ENCODE assay signal across 1 cellular context in the genomic region with DNA sequence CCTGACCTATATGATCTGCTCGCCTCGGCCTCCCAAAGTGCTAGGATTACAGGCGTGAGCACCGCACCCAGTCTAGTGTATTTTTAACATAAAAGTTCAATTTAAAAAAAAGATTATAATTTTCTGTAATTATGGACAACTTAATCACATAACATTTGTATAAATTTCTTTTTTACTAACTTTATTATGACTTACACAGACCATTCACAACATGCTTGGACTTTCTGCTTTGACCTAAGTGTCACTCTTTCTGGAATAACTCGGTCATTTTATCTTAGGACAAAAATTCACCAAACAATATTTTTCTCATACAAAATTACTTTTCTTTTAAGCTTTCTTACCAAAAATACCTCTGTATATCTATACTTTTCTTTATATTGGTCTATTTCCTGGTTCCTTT.
TF ChIP-seq lines count a peak whose summit lies in the region.

No MANE protein-coding gene starts in this region.

TF ChIP-seq in K562, 482 proteins besides CTCF, POLR2A, EP300 and RAD21 (continued from another document):
- TF ChIP-seq, protein P1, sequence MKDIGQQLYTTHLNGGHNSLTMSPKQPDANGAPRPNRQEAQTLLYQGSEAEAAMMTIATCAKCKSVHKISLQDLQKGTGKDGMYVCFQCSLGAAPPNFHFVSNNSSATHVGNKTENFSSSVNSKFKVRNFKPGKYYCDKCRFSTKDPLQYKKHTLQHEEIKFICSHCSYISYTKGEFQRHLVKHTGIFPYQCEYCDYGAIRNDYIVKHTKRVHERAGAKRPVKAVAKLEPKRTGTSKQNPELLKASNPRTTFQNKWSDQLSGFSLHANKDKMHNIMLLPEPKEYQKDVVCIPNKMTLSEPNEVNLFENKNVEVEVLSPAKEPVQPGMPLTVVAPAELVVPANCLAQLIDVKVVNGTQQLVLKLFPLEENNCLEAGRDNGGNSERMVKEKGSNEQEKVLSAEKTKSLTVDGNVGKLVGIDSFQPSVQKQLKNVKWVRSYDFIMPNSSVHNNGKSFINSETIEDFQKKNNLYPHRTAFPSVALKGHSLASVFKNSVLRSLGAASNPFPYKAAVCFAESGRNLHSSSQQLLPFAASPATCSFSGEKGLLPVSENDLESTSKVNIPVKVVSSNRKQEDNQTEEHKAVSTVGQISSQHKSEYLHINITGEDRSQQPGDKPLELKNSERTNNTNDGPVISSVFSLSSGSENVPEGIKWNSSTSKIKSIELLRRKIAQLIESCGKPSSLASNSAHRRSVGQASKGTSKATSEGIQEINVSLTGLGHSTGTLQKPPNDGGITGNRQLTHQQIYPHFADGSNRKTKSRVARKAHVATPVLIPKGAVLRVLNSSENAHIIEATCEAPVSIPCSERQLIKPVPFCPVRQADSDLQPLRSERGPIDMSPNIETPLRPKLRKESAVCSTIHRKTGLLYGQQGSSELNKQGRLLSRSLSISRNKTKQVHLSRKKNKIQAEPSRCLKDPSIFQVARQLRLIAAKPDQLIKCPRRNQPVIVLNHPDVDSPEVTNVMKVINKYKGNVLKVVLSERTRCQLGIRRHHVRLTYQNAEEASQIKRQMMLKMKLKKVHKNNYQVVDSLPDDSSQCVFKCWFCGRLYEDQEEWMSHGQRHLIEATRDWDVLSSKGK (CRISPR knock-in tag; IDR thresholded peaks at IDR 0.05), result no peak
- TF ChIP-seq SMARCE1 (IDR thresholded peaks at IDR 0.05) (no peak), ZNF507 (tag; conservative IDR thresholded peaks at IDR 0.05) (peak; percentile 45; the same call in 1 of the 2 replicates), TBP (optimal IDR thresholded peaks at IDR 0.05; ENCODE audit: low read depth, low read length) (no peak), ILK (tag; IDR thresholded peaks at IDR 0.05; ENCODE audit: borderline replicate concordance, low read depth) (no peak)
